ENCODE assay signal across 16 cellular contexts in the genomic region with DNA sequence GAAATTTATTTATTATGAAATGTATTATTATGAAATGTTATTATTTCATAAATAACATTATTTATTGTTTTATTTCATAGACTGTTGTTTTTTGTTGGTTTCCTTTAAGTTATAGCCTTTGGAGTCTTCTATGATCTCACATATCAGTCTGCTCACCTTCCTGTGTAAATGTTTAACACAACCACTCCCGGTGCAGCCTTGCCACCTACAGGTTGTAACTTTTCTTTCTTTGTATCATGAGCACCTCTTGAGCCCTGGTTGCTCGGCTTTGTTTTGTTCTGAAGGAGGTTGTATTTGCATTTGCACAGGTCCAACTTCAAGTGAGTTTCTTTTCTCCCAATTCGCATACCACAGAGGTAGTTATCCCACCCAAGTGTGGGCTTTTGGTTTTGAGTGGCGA.
"Had no signal": no experiment of that assay in that cellular context is flagged by ENCODE, and none has a peak within 500 bp of the region (broad histone marks: within the 10 kb centered on the region; RNA-seq: fewer than 3 reads in every experiment).

No MANE protein-coding gene starts in this region.

- ATAC-seq: body of pancreas, sciatic nerve had no signal

- H3K27me3 Mint-ChIP-seq: activated naive CD8-positive, alpha-beta T cell treated with anti-CD3 and anti-CD28 coated beads for 36 hours had no signal

- H3K4me1 Mint-ChIP-seq: activated naive CD8-positive, alpha-beta T cell treated with anti-CD3 and anti-CD28 coated beads for 36 hours; neural crest cell had no signal

- DNase-seq: activated CD4-positive, CD25-positive, alpha-beta regulatory T cell treated with anti-CD3 and anti-CD28 coated beads, Interleukin-2, amount 50 U/mL, for 72 hours; activated naive CD8-positive, alpha-beta T cell treated with anti-CD3 and anti-CD28 coated beads for 36 hours; amygdala; body of pancreas; colonic mucosa; hippocampal formation; mesendoderm; spleen; stimulated activated CD4-positive, alpha-beta T cell treated with anti-CD3 and anti-CD28 coated beads, Interleukin-1b, Interleukin-23, amount 100 ng/mL, for 48 hours; stomach; testis; upper lobe of left lung had no signal

- H3K4me1 ChIP-seq: body of pancreas, colonic mucosa, esophagus muscularis mucosa, spleen, stomach, testis, upper lobe of left lung had no signal

- H3K9me3 Mint-ChIP-seq: activated naive CD8-positive, alpha-beta T cell treated with anti-CD3 and anti-CD28 coated beads for 36 hours had no signal

- H3K4me3 ChIP-seq: body of pancreas, colonic mucosa, esophagus muscularis mucosa, spleen, stomach, testis, upper lobe of left lung had no signal

- H3K27me3 ChIP-seq: colonic mucosa, testis, upper lobe of left lung had no signal

- H3K4me3 Mint-ChIP-seq: activated naive CD8-positive, alpha-beta T cell treated with anti-CD3 and anti-CD28 coated beads for 36 hours; activated T-helper 1 cell treated with anti-CD3 and anti-CD28 coated beads, Interleukin-12 subunit alpha, Interleukin-12 subunit beta, Interleukin-2, Interleukin-4 antibody, amounts not matched to agents 30 ng/mL and 10 ng/mL and 1 ng/mL, durations not matched to agents 14 hours and 24 hours and 36 hours; neural crest cell had no signal

- H3K27ac Mint-ChIP-seq: activated naive CD8-positive, alpha-beta T cell treated with anti-CD3 and anti-CD28 coated beads for 36 hours; activated T-helper 1 cell treated with anti-CD3 and anti-CD28 coated beads, Interleukin-12 subunit alpha, Interleukin-12 subunit beta, Interleukin-2, Interleukin-4 antibody, amounts not matched to agents 30 ng/mL and 10 ng/mL and 1 ng/mL, durations not matched to agents 14 hours and 24 hours and 36 hours had no signal

- H3K9me3 ChIP-seq: body of pancreas, colonic mucosa, esophagus muscularis mucosa, testis, upper lobe of left lung had no signal

- H3K36me3 ChIP-seq: colonic mucosa, esophagus muscularis mucosa, spleen, stomach, upper lobe of left lung had no signal

- H3K36me3 Mint-ChIP-seq: activated naive CD8-positive, alpha-beta T cell treated with anti-CD3 and anti-CD28 coated beads for 36 hours had no signal

- H3K27ac ChIP-seq: body of pancreas, colonic mucosa, esophagus muscularis mucosa, spleen, stomach, testis, upper lobe of left lung had no signal
